7 cellular contexts compared by ENCODE assay signal in genomic region chr11:76721755-76722677, GRCh38.
A peak's percentile ranks its signal among the peaks of the same experiment; 100 is the strongest.
DNase-seq lines count a peak whose midpoint lies in the region; ATAC-seq and TF ChIP-seq lines count a peak whose summit lies in the region.

No MANE protein-coding gene starts in this region.

- ATAC-seq in stimulated activated naive B cell treated with anti-CD40 and anti-IgM and Interleukin-4, amounts not matched to agents 10 μg/mL and 1 μg/mL and 100 μg/mL, for 72 hours (replicated peaks), result peak; percentile 95 to 97

- no peak overlapping the region for H3K27ac Mint-ChIP-seq in nephron
- no peak overlapping the region for H3K27ac Mint-ChIP-seq in stimulated activated naive B cell treated with anti-CD40 and anti-IgM and Interleukin-4, amounts not matched to agents 10 μg/mL and 1 μg/mL and 100 μg/mL, for 72 hours

- DNase-seq in GM13976 (ENCODE audit: low spot score) (peak; percentile 82), KBM-7 (peak; percentile 80), RPMI8226 (peak; percentile 90), fibroblast of peridontal ligament (ENCODE audit: extremely low read depth) (peak; percentile 84)
- DNase-seq in activated T-helper 1 cell treated with anti-CD3 and anti-CD28 coated beads, Interleukin-2, amount 50 U/mL, for 16 hours (ENCODE audit: low read depth in 1 of 2, low spot score in 1 of 2), result peak; percentile 56 to 66
- peak; percentile 59 for DNase-seq in stimulated activated naive B cell treated with anti-CD40 and anti-IgM and Interleukin-4, amounts not matched to agents 10 μg/mL and 1 μg/mL and 100 μg/mL, for 72 hours

- TF ChIP-seq CTCF in GM13976 (IDR thresholded peaks at IDR 0.05; ENCODE audit: borderline replicate concordance, control extremely low read depth, extremely low read depth, insufficient read depth, missing control alignments), result peak; percentile 93
- TF ChIP-seq CTCF in nephron (IDR thresholded peaks at IDR 0.05; ENCODE audit: unreplicated experiment in 3 of 3), result peak; percentile 80 to 90 (median 83)

- peaks cover 7% of the 10 kb centered on the region for H3K4me1 Mint-ChIP-seq in nephron
- H3K4me1 Mint-ChIP-seq in stimulated activated naive B cell treated with anti-CD40 and anti-IgM and Interleukin-4, amounts not matched to agents 10 μg/mL and 1 μg/mL and 100 μg/mL, for 72 hours, result peaks cover 6 to 15% of the 10 kb centered on the region in 2 donors

- H3K27me3 Mint-ChIP-seq in nephron (ENCODE audit: low read depth), result peaks cover 47% of the 10 kb centered on the region
- H3K27me3 Mint-ChIP-seq in stimulated activated naive B cell treated with anti-CD40 and anti-IgM and Interleukin-4, amounts not matched to agents 10 μg/mL and 1 μg/mL and 100 μg/mL, for 72 hours, result peaks cover 37 to 52% of the 10 kb centered on the region in 2 donors

- in situ Hi-C loops in GM13976 (cut with MboI; ENCODE audit: low sequenced_read_pairs, unreplicated experiment), result loop anchor here (10.0 kb wide), 1 partner anchor 83 kb away; no protein-coding TSS in a partner anchor
- in situ Hi-C loops in KBM-7 (cut with MboI; ENCODE audit: low pct_unique_long_range_greater_than_20kb, low sequenced_read_pairs), result no loop called here

- no peaks in the 10 kb centered on the region for H3K36me3 Mint-ChIP-seq in nephron (ENCODE audit: low read depth)
- H3K36me3 Mint-ChIP-seq in stimulated activated naive B cell treated with anti-CD40 and anti-IgM and Interleukin-4, amounts not matched to agents 10 μg/mL and 1 μg/mL and 100 μg/mL, for 72 hours, result no peaks in the 10 kb centered on the region

- H3K9me3 Mint-ChIP-seq in nephron, result no peaks in the 10 kb centered on the region
- H3K9me3 Mint-ChIP-seq in stimulated activated naive B cell treated with anti-CD40 and anti-IgM and Interleukin-4, amounts not matched to agents 10 μg/mL and 1 μg/mL and 100 μg/mL, for 72 hours, result no peaks in the 10 kb centered on the region

- no peak overlapping the region for H3K4me3 Mint-ChIP-seq in nephron
- peak overlapping the region in 1 of 2 donors; percentile 22 for H3K4me3 Mint-ChIP-seq in stimulated activated naive B cell treated with anti-CD40 and anti-IgM and Interleukin-4, amounts not matched to agents 10 μg/mL and 1 μg/mL and 100 μg/mL, for 72 hours

Comparison
In these comparisons a context has a peak if more than half of its experiments do, and no peak if none do; other contexts are left out.
1. Peak in every context shown above with its lines: DNase-seq and ATAC-seq.